18 cellular contexts compared by ENCODE assay signal in genomic region chr7:22430457-22430856, GRCh38.
DNase-seq lines count a peak whose midpoint lies in the region; FAIRE-seq and TF ChIP-seq lines count a peak whose summit lies in the region.
"Had no signal": no experiment of that assay in that cellular context is flagged by ENCODE, and none has a peak within 500 bp of the region (broad histone marks: within the 10 kb centered on the region; RNA-seq: fewer than 3 reads in every experiment).

No MANE protein-coding gene starts in this region.

- H3K4me2 ChIP-seq in DOHH2 (ENCODE audit: low read length): 0 out of 2 replicates have a peak overlapping the region, but pooled peaks have one; percentile 2
- no peak overlapping the region for H3K4me2 ChIP-seq in OCI-LY1 (ENCODE audit: low read length)

- FAIRE-seq in GM19239 (lab: Jason Lieb, UNC): no peak

- H3K27ac ChIP-seq in DOHH2 (ENCODE audit: low read depth, low read length) (peak overlapping the region; percentile 32), OCI-LY1 (ENCODE audit: low read depth, low read length, poor library complexity, severe bottlenecking) (peak overlapping the region; percentile 28)
- H3K27ac ChIP-seq: psoas muscle, uterus, WERI-Rb-1 had no signal

- no peaks in the 10 kb centered on the region for H3K27me3 ChIP-seq in DOHH2 (ENCODE audit: control insufficient read depth, low read length)
- H3K27me3 ChIP-seq in OCI-LY1 (ENCODE audit: insufficient read depth, low read length): no peaks in the 10 kb centered on the region
- H3K27me3 ChIP-seq: BE2C, uterus had no signal

- no peaks in the 10 kb centered on the region for H3K9me2 ChIP-seq in DOHH2 (replicated peaks; ENCODE audit: control insufficient read depth, low read length)
- H3K9me2 ChIP-seq in OCI-LY1 (ENCODE audit: low read depth, low read length): no peaks in the 10 kb centered on the region

- H3K79me2 ChIP-seq in DOHH2 (ENCODE audit: control insufficient read depth, low read length): peaks cover 20% of the 10 kb centered on the region
- H3K79me2 ChIP-seq in OCI-LY1 (ENCODE audit: insufficient read depth, low read length): no peaks in the 10 kb centered on the region

- H3K9me3 ChIP-seq in DOHH2 (ENCODE audit: control insufficient read depth, insufficient read depth, low read length) (no peaks in the 10 kb centered on the region), OCI-LY1 (ENCODE audit: low read length) (no peaks in the 10 kb centered on the region)
- H3K9me3 ChIP-seq: BE2C, psoas muscle, uterus had no signal

- no peak overlapping the region for H3K4me3 ChIP-seq in DOHH2 (ENCODE audit: low read length)
- H3K4me3 ChIP-seq in OCI-LY1 (ENCODE audit: low read depth, low read length, poor library complexity, severe bottlenecking): no peak overlapping the region
- H3K4me3 ChIP-seq: psoas muscle, uterus had no signal

- H3K4me1 ChIP-seq in DOHH2 (ENCODE audit: control insufficient read depth, low read length) (peaks cover 96% of the 10 kb centered on the region), OCI-LY1 (ENCODE audit: insufficient read depth, low read length, severe bottlenecking) (peaks cover 79% of the 10 kb centered on the region)
- H3K4me1 ChIP-seq: psoas muscle, uterus had no signal

- TF ChIP-seq CTCF in DOHH2 (IDR thresholded peaks at IDR 0.05; ENCODE audit: low read depth, low read length, poor library complexity, severe bottlenecking) (no peak), OCI-LY1 (IDR thresholded peaks at IDR 0.05; ENCODE audit: low read length) (no peak)

- H4K20me1 ChIP-seq in DOHH2 (ENCODE audit: control insufficient read depth, insufficient read depth, low read depth, low read length) (no peaks in the 10 kb centered on the region), OCI-LY1 (ENCODE audit: insufficient read depth, low read length) (no peaks in the 10 kb centered on the region)

- H3K36me3 ChIP-seq in DOHH2 (ENCODE audit: control insufficient read depth, low read length): peaks cover 56% of the 10 kb centered on the region
- H3K36me3 ChIP-seq in OCI-LY1 (ENCODE audit: insufficient read depth, low read length): no peaks in the 10 kb centered on the region
- H3K36me3 ChIP-seq: BE2C, uterus, WERI-Rb-1 had no signal

- H2AFZ ChIP-seq in OCI-LY1 (ENCODE audit: low read length): no peak overlapping the region

- no peak overlapping the region for H3K9ac ChIP-seq in OCI-LY1 (ENCODE audit: low read length)

- peaks cover 56% of the 10 kb centered on the region for H3F3A ChIP-seq in DOHH2 (ENCODE audit: control insufficient read depth, insufficient read depth)
- H3F3A ChIP-seq in OCI-LY1 (ENCODE audit: insufficient read depth, low read length): no peaks in the 10 kb centered on the region

- DNase-seq in dermis blood vessel endothelial cell (peak; percentile 64), kidney tubule cell (ENCODE audit: low spot score) (peak; percentile 81), DMS114 treated with DMSO at 0.1 percent for 48 hours (lab: John Stamatoyannopoulos, UW; ENCODE audit: unreplicated experiment) (no peak), GM19239 (ENCODE audit: insufficient read length, low spot score) (no peak), OCI-M1 (lab: John Stamatoyannopoulos, UW) (no peak)
- no peak for DNase-seq in activated CD4-positive, alpha-beta T cell treated with anti-CD3 and anti-CD28 coated beads, Interleukin-2, amount 50 U/mL, for 1 hour
- DNase-seq: activated CD8-positive, alpha-beta memory T cell treated with anti-CD3 and anti-CD28 coated beads, Interleukin-2, amount 10 ng/mL, durations not matched to agents 7 days and 5 days; activated naive CD4-positive, alpha-beta T cell treated with Interleukin-2 at 50 U/mL for 16 hours; BE2C; foreskin melanocyte; immature natural killer cell; NCI-H2171; psoas muscle; stimulated activated CD4-positive, alpha-beta T cell treated with anti-CD3 and anti-CD28 coated beads, Interleukin-2, amount 100 ng/mL, for 24 hours; uterus; WERI-Rb-1 had no signal

Comparison
In these comparisons a context has a peak if more than half of its experiments do, and no peak if none do; other contexts are left out.
1. DNase-seq: peak in dermis blood vessel endothelial cell (single experiment) and kidney tubule cell (single experiment); none in DMS114 treated with DMSO at 0.1 percent for 48 hours (single experiment), GM19239 (single experiment), activated CD4-positive, alpha-beta T cell treated with anti-CD3 and anti-CD28 coated beads, Interleukin-2, amount 50 U/mL, for 1 hour (single experiment) and OCI-M1 (single experiment).